In the genomic region with DNA sequence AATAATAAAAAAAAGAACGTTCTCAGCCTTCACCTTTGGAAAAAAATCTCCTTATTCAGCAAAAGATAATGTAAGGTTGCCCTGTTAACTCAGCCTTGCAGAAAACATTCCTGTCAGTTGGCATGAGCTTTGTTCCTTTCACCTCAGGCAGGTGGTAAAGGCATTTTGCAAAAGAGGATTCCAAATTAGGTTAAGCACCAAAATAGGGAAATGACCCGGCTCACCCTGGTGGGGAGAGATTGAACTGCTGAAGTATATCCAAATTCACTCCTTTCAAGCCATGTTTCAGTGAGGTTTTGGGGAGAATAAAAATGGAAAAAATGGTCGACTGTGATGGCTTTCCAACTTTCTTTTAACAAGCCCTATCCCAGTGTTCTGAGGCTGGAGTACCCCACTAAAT, we compare ENCODE assay signal across 15 cellular contexts.
DNase-seq lines count a peak whose midpoint lies in the region; ATAC-seq, FAIRE-seq and TF ChIP-seq lines count a peak whose summit lies in the region.
"Had no signal": no experiment of that assay in that cellular context is flagged by ENCODE, and none has a peak within 500 bp of the region (broad histone marks: within the 10 kb centered on the region; RNA-seq: fewer than 3 reads in every experiment).

No MANE protein-coding gene starts in this region.

- no peak overlapping the region for H2AFZ ChIP-seq in keratinocyte (ENCODE audit: control insufficient read depth, low read length)
- H2AFZ ChIP-seq: hepatocyte had no signal

- no peaks in the 10 kb centered on the region for H3K9me3 ChIP-seq in keratinocyte (ENCODE audit: control insufficient read depth, low read depth, low read length)
- H3K9me3 ChIP-seq: prostate gland had no signal

- no peaks in the 10 kb centered on the region for H3K79me2 ChIP-seq in keratinocyte (ENCODE audit: control insufficient read depth, insufficient read depth, low read length)
- H3K79me2 ChIP-seq: hepatocyte had no signal

- H3K4me1 ChIP-seq in keratinocyte (ENCODE audit: control insufficient read depth, extremely low read depth, insufficient read depth, low read length), result peaks cover 20% of the 10 kb centered on the region
- H3K4me1 ChIP-seq: prostate gland had no signal

- dilution Hi-C loops in keratinocyte (cut with MboI; ENCODE audit: extremely low pct_ligation_motif_present, low sequenced_read_pairs), result no loop called here

- H3K27ac ChIP-seq in HL-60 (replicated peaks) (no peak overlapping the region), brain microvascular endothelial cell (no peak overlapping the region), keratinocyte (ENCODE audit: control insufficient read depth, insufficient read depth, low read length) (no peak overlapping the region)
- H3K27ac ChIP-seq: hepatocyte, prostate gland had no signal

- no peaks in the 10 kb centered on the region for H3K27me3 Mint-ChIP-seq in activated CD8-positive, alpha-beta memory T cell treated with anti-CD3 and anti-CD28 coated beads, Interleukin-2, amount 10 ng/mL, durations not matched to agents 7 days and 5 days
- H3K27me3 Mint-ChIP-seq: activated naive CD8-positive, alpha-beta T cell treated with anti-CD3 and anti-CD28 coated beads, Interleukin-2, amount 10 ng/mL, durations not matched to agents 7 days and 5 days had no signal

- DNase-seq in D341Med (ENCODE audit: low spot score) (peak; percentile 41), HL-60 (ENCODE audit: low read depth in 1 of 2, low spot score in 1 of 2) (no peak), brain microvascular endothelial cell (no peak), keratinocyte (ENCODE audit: low read depth, low spot score) (no peak)
- DNase-seq in activated CD8-positive, alpha-beta memory T cell treated with anti-CD3 and anti-CD28 coated beads, Interleukin-2, amount 10 ng/mL, durations not matched to agents 7 days and 5 days, result no peak
- DNase-seq: activated naive CD8-positive, alpha-beta T cell treated with anti-CD3 and anti-CD28 coated beads, Interleukin-2, amount 10 ng/mL, durations not matched to agents 7 days and 5 days; DMS153; effector CD4-positive, alpha-beta T cell; NCI-H1092 treated with DMSO at 0.1 percent for 48 hours; stimulated activated CD4-positive, alpha-beta T cell treated with anti-CD3 and anti-CD28 coated beads, Interleukin-4, amount 100 ng/mL, for 24 hours; T-helper 9 cell had no signal

- no peaks in the 10 kb centered on the region for H4K20me1 ChIP-seq in keratinocyte (ENCODE audit: control insufficient read depth, extremely low read depth, insufficient read depth, low read length)

- in situ Hi-C loops in brain microvascular endothelial cell (cut with HindIII; ENCODE audit: low pct_ligation_motif_present, low sequenced_read_pairs), result no loop called here

- peaks cover 11% of the 10 kb centered on the region for H3K9me3 Mint-ChIP-seq in activated CD8-positive, alpha-beta memory T cell treated with anti-CD3 and anti-CD28 coated beads, Interleukin-2, amount 10 ng/mL, durations not matched to agents 7 days and 5 days (ENCODE audit: low read depth)

- H3K9me1 ChIP-seq in keratinocyte (ENCODE audit: control insufficient read depth, extremely low read depth, insufficient read depth, low read length), result no peaks in the 10 kb centered on the region

- peak; percentile 5 for TF ChIP-seq CTCF in HL-60 (IDR thresholded peaks at IDR 0.05; ENCODE audit: insufficient read depth, low read length)
- peak; percentile 57 for TF ChIP-seq CTCF in brain microvascular endothelial cell (IDR thresholded peaks at IDR 0.05; ENCODE audit: low read depth, low read length, missing control alignments)
- peak; percentile 43 to 60 (median 46) for TF ChIP-seq CTCF in keratinocyte (optimal IDR thresholded peaks at IDR 0.05 in 1 of 3, IDR thresholded peaks at IDR 0.05 in 1 of 3, conservative IDR thresholded peaks at IDR 0.05 in 1 of 3; ENCODE audit: extremely low read depth in 1 of 3, insufficient read depth in 2 of 3, low read length in 3 of 3)

- H3K4me2 ChIP-seq in keratinocyte (ENCODE audit: control insufficient read depth, extremely low read depth, insufficient read depth, low read depth, low read length), result no peak overlapping the region
- H3K4me2 ChIP-seq: hepatocyte had no signal

- no peak for FAIRE-seq in keratinocyte (lab: Jason Lieb, UNC)

- H3K36me3 Mint-ChIP-seq in activated CD8-positive, alpha-beta memory T cell treated with anti-CD3 and anti-CD28 coated beads, Interleukin-2, amount 10 ng/mL, durations not matched to agents 7 days and 5 days, result no peaks in the 10 kb centered on the region
- H3K36me3 Mint-ChIP-seq: activated naive CD8-positive, alpha-beta T cell treated with anti-CD3 and anti-CD28 coated beads, Interleukin-2, amount 10 ng/mL, durations not matched to agents 7 days and 5 days had no signal

- H3K36me3 ChIP-seq in brain microvascular endothelial cell (replicated peaks), result no peaks in the 10 kb centered on the region
- no peaks in the 10 kb centered on the region for H3K36me3 ChIP-seq in keratinocyte (ENCODE audit: control insufficient read depth in 2 of 2, extremely low read depth in 1 of 2, insufficient read depth in 2 of 2, low read length in 2 of 2)
- H3K36me3 ChIP-seq: prostate gland had no signal

- H3K27me3 ChIP-seq in HL-60 (ENCODE audit: insufficient read depth, poor library complexity, severe bottlenecking), result no peaks in the 10 kb centered on the region
- no peaks in the 10 kb centered on the region for H3K27me3 ChIP-seq in brain microvascular endothelial cell (replicated peaks)
- H3K27me3 ChIP-seq in keratinocyte (ENCODE audit: control insufficient read depth, extremely low read depth, insufficient read depth, low read length), result no peaks in the 10 kb centered on the region
- H3K27me3 ChIP-seq: hepatocyte had no signal

- CTCF ChIA-PET in activated CD8-positive, alpha-beta memory T cell treated with anti-CD3 and anti-CD28 coated beads, Interleukin-2, amount 10 ng/mL, durations not matched to agents 7 days and 5 days (lab: Charles Lee), result no interaction called here

- H3K4me3 ChIP-seq in HL-60 (replicated peaks; ENCODE audit: insufficient read depth, low read length) (no peak overlapping the region), brain microvascular endothelial cell (ENCODE audit: low read depth, low read length) (no peak overlapping the region), keratinocyte (ENCODE audit: control insufficient read depth in 2 of 3, extremely low read depth in 1 of 3, insufficient read depth in 2 of 3, low read depth in 1 of 3, low read length in 3 of 3) (no peak overlapping the region)
- H3K4me3 ChIP-seq: hepatocyte, prostate gland had no signal

- no peak for ATAC-seq in activated CD8-positive, alpha-beta memory T cell treated with anti-CD3 and anti-CD28 coated beads, Interleukin-2, amount 10 ng/mL, durations not matched to agents 7 days and 5 days
- no peak for ATAC-seq in HG02970 (IDR thresholded peaks at IDR 0.05; ENCODE audit: low FRiP score, unreplicated experiment)
- no peak for ATAC-seq in GM21737 (IDR thresholded peaks at IDR 0.05; ENCODE audit: unreplicated experiment)

- H3K4me3 Mint-ChIP-seq in activated CD8-positive, alpha-beta memory T cell treated with anti-CD3 and anti-CD28 coated beads, Interleukin-2, amount 10 ng/mL, durations not matched to agents 7 days and 5 days, result no peak overlapping the region
- H3K4me3 Mint-ChIP-seq: activated naive CD8-positive, alpha-beta T cell treated with anti-CD3 and anti-CD28 coated beads, Interleukin-2, amount 10 ng/mL, durations not matched to agents 7 days and 5 days had no signal

- no peaks in the 10 kb centered on the region for H3K4me1 Mint-ChIP-seq in activated CD8-positive, alpha-beta memory T cell treated with anti-CD3 and anti-CD28 coated beads, Interleukin-2, amount 10 ng/mL, durations not matched to agents 7 days and 5 days
- H3K4me1 Mint-ChIP-seq: activated naive CD8-positive, alpha-beta T cell treated with anti-CD3 and anti-CD28 coated beads, Interleukin-2, amount 10 ng/mL, durations not matched to agents 7 days and 5 days had no signal

- H3K27ac Mint-ChIP-seq in activated CD8-positive, alpha-beta memory T cell treated with anti-CD3 and anti-CD28 coated beads, Interleukin-2, amount 10 ng/mL, durations not matched to agents 7 days and 5 days, result no peak overlapping the region
- H3K27ac Mint-ChIP-seq: activated naive CD8-positive, alpha-beta T cell treated with anti-CD3 and anti-CD28 coated beads, Interleukin-2, amount 10 ng/mL, durations not matched to agents 7 days and 5 days had no signal

- H3K9ac ChIP-seq in keratinocyte (ENCODE audit: control insufficient read depth, extremely low read depth, insufficient read depth, low read length), result no peak overlapping the region

Comparison
In these comparisons a context has a peak if more than half of its experiments do, and no peak if none do; other contexts are left out.
1. CTCF ChIP-seq: peak in every context shown above with its lines; median percentile 57 in brain microvascular endothelial cell; 46 in keratinocyte; 5 in HL-60.